40 cellular contexts compared by ENCODE assay signal in the genomic region with DNA sequence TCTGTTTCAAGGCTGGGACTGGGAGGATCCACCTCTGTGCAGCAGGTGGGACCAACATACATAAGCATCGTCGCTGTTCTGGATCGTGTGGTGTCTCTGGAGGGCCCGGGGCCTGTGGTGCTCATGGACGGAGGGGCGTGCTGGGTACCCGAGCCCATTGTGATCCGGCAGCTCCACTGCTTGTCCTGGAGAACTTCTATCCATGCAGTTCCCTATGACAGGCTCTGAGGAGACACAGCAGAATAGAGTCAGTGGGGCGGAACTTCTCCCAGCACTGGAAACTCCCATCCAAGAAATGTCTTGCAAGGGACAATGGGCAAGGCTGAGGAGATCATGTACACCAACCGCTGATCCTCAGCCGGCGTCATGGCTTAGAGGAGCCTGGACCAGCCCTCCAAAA. TPM values are rescaled to one million over a fixed set of nuclear protein-coding genes. Genes with fewer than 3 reads are reported as not detected.
"Had no signal": no experiment of that assay in that cellular context is flagged by ENCODE, and none has a peak within 500 bp of the region (broad histone marks: within the 10 kb centered on the region; RNA-seq: fewer than 3 reads in every experiment).

No MANE protein-coding gene starts in this region.

- H3K4me2 ChIP-seq: hepatocyte had no signal

- ATAC-seq: activated CD4-positive, CD25-positive, alpha-beta regulatory T cell treated with anti-CD3 and anti-CD28 coated beads, Interleukin-2, amount 50 U/mL, for 24 hours; activated CD8-positive, alpha-beta T cell treated with anti-CD3 and anti-CD28 coated beads for 36 hours; activated T-cell treated with anti-CD3 and anti-CD28 coated beads, Interleukin-2, amount 50 U/mL, for 4 hours; activated T-helper 17 cell treated with anti-CD3 and anti-CD28 coated beads, Interleukin-2, amount 50 U/mL, for 72 hours; gastroesophageal sphincter had no signal

- H3K4me3 ChIP-seq: esophagus squamous epithelium, gastroesophageal sphincter, heart right ventricle, hepatocyte had no signal

- H3K4me3 Mint-ChIP-seq: activated B cell treated with CpG ODN at 0.5 μM for 24 hours; activated CD8-positive, alpha-beta T cell treated with anti-CD3 and anti-CD28 coated beads for 36 hours; activated naive CD8-positive, alpha-beta T cell; activated T-cell treated with anti-CD3 and anti-CD28 coated beads, Interleukin-2, amount 50 U/mL, for 4 hours; activated T-helper 17 cell treated with anti-CD3 and anti-CD28 coated beads, Interleukin-2, amount 50 U/mL, for 72 hours; T-helper 2 cell treated with Interferon-gamma antibody and Interleukin-4, amounts not matched to agents 5 μg/mL and 100 μg/mL, for 36 hours had no signal

- H2AFZ ChIP-seq: hepatocyte had no signal

- H3K79me2 ChIP-seq: hepatocyte had no signal

- DNase-seq: activated B cell treated with CpG ODN at 0.5 μM for 24 hours; activated CD4-positive, alpha-beta T cell treated with anti-CD3 and anti-CD28 coated beads for 48 hours; activated CD4-positive, alpha-beta T cell treated with anti-CD3 and anti-CD28 coated beads, Interleukin-2, amount 50 U/mL, for 1 hour; activated CD4-positive, alpha-beta T cell treated with anti-CD3 and anti-CD28 coated beads, Interleukin-2, amount 50 U/mL, for 48 hours; activated CD8-positive, alpha-beta memory T cell treated with anti-CD3 and anti-CD28 coated beads for 24 hours; activated CD8-positive, alpha-beta T cell treated with anti-CD3 and anti-CD28 coated beads for 36 hours; activated effector memory CD4-positive, alpha-beta T cell treated with Interleukin-2 at 50 U/mL for 16 hours; activated gamma-delta T cell treated with Interleukin-2 at 50 U/mL for 16 hours; activated naive CD4-positive, alpha-beta T cell treated with anti-CD3 and anti-CD28 coated beads, Interleukin-2, amount 50 U/mL, for 16 hours; activated naive CD4-positive, alpha-beta T cell treated with Interleukin-2 at 50 U/mL for 16 hours; activated T-cell treated with anti-CD3 and anti-CD28 coated beads, Interleukin-2, amount 50 U/mL, for 4 hours; amniotic stem cell; anterior cingulate cortex; brain microvascular endothelial cell; cortex of kidney; effector CD8-positive, alpha-beta T cell; esophagus squamous epithelium; foreskin melanocyte; heart right ventricle; T1000; WERI-Rb-1 had no signal

- FAIRE-seq: astrocyte, bronchial epithelial cell, colon, endometrium had no signal

- H3K27ac ChIP-seq: brain microvascular endothelial cell, epithelial cell of prostate, esophagus squamous epithelium, gastroesophageal sphincter, heart right ventricle, hepatocyte, WERI-Rb-1 had no signal

- H3K9me3 ChIP-seq: esophagus squamous epithelium, gastroesophageal sphincter, heart right ventricle had no signal

- H3K9me3 Mint-ChIP-seq: activated B cell treated with CpG ODN at 0.5 μM for 24 hours; activated CD8-positive, alpha-beta T cell treated with anti-CD3 and anti-CD28 coated beads for 36 hours; activated T-cell treated with anti-CD3 and anti-CD28 coated beads, Interleukin-2, amount 50 U/mL, for 4 hours; activated T-helper 17 cell treated with anti-CD3 and anti-CD28 coated beads, Interleukin-2, amount 50 U/mL, for 72 hours; T-helper 2 cell treated with Interferon-gamma antibody and Interleukin-4, amounts not matched to agents 5 μg/mL and 100 μg/mL, for 36 hours had no signal

- H3K27ac Mint-ChIP-seq: activated B cell treated with CpG ODN at 0.5 μM for 24 hours; activated CD8-positive, alpha-beta T cell treated with anti-CD3 and anti-CD28 coated beads for 36 hours; activated naive CD8-positive, alpha-beta T cell had no signal

- H3K27me3 Mint-ChIP-seq: activated B cell treated with CpG ODN at 0.5 μM for 24 hours; activated CD8-positive, alpha-beta T cell treated with anti-CD3 and anti-CD28 coated beads for 36 hours; activated naive CD8-positive, alpha-beta T cell; activated T-helper 17 cell treated with anti-CD3 and anti-CD28 coated beads, Interleukin-2, amount 50 U/mL, for 72 hours had no signal

- H3K27me3 ChIP-seq: brain microvascular endothelial cell, esophagus squamous epithelium, gastroesophageal sphincter, heart right ventricle, hepatocyte had no signal

RNA-seq across cellular contexts. Expression of a gene that starts 11.6 kb away (rescaled TPM):
- total RNA-seq: activated CD8-positive, alpha-beta T cell treated with anti-CD3 and anti-CD28 coated beads for 36 hours; bronchial epithelial cell; chondrocyte; dermis microvascular lymphatic vessel endothelial cell; endothelial cell of umbilical vein; esophagus squamous epithelium; fibroblast of lung; fibroblast of villous mesenchyme; glomerular endothelial cell had no signal
- polyA plus RNA-seq: endothelial cell of umbilical vein had no signal

RNA-seq across cellular contexts. Expression of a gene that starts 19.4 kb away (rescaled TPM):
- total RNA-seq: activated B cell treated with CpG ODN at 0.5 μM for 24 hours; activated CD8-positive, alpha-beta T cell treated with anti-CD3 and anti-CD28 coated beads for 36 hours; activated T-helper 17 cell treated with anti-CD3 and anti-CD28 coated beads, Interleukin-2, amount 50 U/mL, for 72 hours; astrocyte; bronchial epithelial cell; cardiac septum; chondrocyte; dermis microvascular lymphatic vessel endothelial cell; endothelial cell of umbilical vein; esophagus squamous epithelium; fibroblast of lung; fibroblast of villous mesenchyme; glomerular endothelial cell had no signal
- polyA plus RNA-seq: endothelial cell of umbilical vein, esophagus, fibroblast of lung had no signal

RNA-seq across cellular contexts. Expression of a gene that starts 26.0 kb away (rescaled TPM):
- total RNA-seq: activated B cell treated with CpG ODN at 0.5 μM for 24 hours; activated CD8-positive, alpha-beta T cell treated with anti-CD3 and anti-CD28 coated beads for 36 hours; activated T-cell treated with anti-CD3 and anti-CD28 coated beads, Interleukin-2, amount 50 U/mL, for 4 hours; activated T-helper 17 cell treated with anti-CD3 and anti-CD28 coated beads, Interleukin-2, amount 50 U/mL, for 72 hours; astrocyte; bronchial epithelial cell; cardiac septum; chondrocyte; dermis microvascular lymphatic vessel endothelial cell; endothelial cell of umbilical vein; esophagus squamous epithelium; fibroblast of lung; fibroblast of villous mesenchyme; glomerular endothelial cell had no signal
- polyA plus RNA-seq: endothelial cell of umbilical vein, fibroblast of lung had no signal

RNA-seq across cellular contexts. Expression of a gene that starts 57.4 kb away (rescaled TPM):
- total RNA-seq: activated B cell treated with CpG ODN at 0.5 μM for 24 hours; activated CD8-positive, alpha-beta T cell treated with anti-CD3 and anti-CD28 coated beads for 36 hours; activated T-cell treated with anti-CD3 and anti-CD28 coated beads, Interleukin-2, amount 50 U/mL, for 4 hours; activated T-helper 17 cell treated with anti-CD3 and anti-CD28 coated beads, Interleukin-2, amount 50 U/mL, for 72 hours; astrocyte; bronchial epithelial cell; cardiac septum; chondrocyte; dermis microvascular lymphatic vessel endothelial cell; endothelial cell of umbilical vein; esophagus squamous epithelium; fibroblast of lung; fibroblast of villous mesenchyme; gastroesophageal sphincter; glomerular endothelial cell; heart right ventricle had no signal
- polyA plus RNA-seq: endothelial cell of umbilical vein, esophagus, fibroblast of lung, heart right ventricle had no signal
